1 cellular context compared by ENCODE assay signal in the genomic region with DNA sequence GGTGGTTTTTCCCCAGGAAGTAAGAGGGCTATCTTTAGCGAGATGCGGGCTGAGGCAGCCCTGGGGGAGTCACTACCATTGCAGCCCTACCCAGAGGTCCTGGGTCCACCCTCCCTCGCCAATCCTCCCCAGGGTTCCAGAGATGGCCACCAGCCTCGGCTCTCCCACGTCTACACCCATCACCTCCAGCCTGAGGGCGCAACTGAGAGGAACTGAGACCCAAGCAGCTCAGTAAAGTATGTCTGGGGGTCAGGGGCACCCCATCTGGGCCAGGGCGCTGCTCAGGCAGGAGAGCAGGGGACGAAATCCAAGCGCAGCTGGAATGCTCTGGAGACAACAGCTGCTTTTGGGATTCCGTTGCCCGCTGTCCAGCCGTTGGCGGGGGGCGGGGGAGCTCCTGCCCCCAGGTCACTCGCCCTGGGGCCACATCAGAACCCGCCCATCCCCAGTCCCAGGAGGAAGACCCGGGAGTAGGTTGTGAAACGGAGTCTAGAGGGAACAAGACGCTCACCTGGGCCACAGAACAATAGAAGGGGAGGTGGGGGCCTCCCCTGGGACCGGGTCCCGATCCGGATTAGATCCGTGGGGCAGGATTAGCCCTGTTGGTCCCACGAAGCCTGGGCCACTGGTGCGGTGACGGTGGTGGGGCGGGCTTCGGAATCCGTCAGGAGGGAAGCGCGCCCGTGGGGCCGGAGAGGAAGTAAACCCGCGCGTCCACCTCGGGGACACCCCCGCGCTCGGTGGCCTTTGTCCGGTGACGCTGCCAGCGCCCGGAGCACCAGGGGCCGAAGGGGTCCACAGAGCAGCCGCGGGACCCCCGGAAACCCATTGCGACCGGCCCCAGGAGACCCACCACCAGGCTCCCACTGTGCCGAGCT.
TF ChIP-seq lines count a peak whose summit lies in the region.

No MANE protein-coding gene starts in this region.

TF ChIP-seq in HepG2, 621 proteins besides CTCF, POLR2A, EP300 and RAD21 (continued from another document):
- no peak; the same call in 1 of the 2 replicates for TF ChIP-seq ZC3H13 (CRISPR knock-in tag; IDR thresholded peaks at IDR 0.05)
- 0 out of 2 replicates have a peak, but pooled peaks have one; percentile 46 for TF ChIP-seq ZNF451 (CRISPR knock-in tag; IDR thresholded peaks at IDR 0.05)
- TF ChIP-seq MTF1 (CRISPR knock-in tag; IDR thresholded peaks at IDR 0.05), result no peak
- no peak; the same call in 1 of the 2 replicates for TF ChIP-seq ZNF546 (CRISPR knock-in tag; conservative IDR thresholded peaks at IDR 0.05)
- TF ChIP-seq, protein P1, sequence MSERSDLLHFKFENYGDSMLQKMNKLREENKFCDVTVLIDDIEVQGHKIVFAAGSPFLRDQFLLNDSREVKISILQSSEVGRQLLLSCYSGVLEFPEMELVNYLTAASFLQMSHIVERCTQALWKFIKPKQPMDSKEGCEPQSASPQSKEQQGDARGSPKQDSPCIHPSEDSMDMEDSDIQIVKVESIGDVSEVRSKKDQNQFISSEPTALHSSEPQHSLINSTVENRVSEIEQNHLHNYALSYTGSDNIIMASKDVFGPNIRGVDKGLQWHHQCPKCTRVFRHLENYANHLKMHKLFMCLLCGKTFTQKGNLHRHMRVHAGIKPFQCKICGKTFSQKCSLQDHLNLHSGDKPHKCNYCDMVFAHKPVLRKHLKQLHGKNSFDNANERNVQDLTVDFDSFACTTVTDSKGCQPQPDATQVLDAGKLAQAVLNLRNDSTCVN (CRISPR knock-in tag; IDR thresholded peaks at IDR 0.05; ENCODE audit: borderline replicate concordance), result no peak
- TF ChIP-seq, protein P2, sequence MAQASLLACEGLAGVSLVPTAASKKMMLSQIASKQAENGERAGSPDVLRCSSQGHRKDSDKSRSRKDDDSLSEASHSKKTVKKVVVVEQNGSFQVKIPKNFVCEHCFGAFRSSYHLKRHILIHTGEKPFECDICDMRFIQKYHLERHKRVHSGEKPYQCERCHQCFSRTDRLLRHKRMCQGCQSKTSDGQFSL (CRISPR knock-in tag; IDR thresholded peaks at IDR 0.05), result no peak
- TF ChIP-seq, protein P3, sequence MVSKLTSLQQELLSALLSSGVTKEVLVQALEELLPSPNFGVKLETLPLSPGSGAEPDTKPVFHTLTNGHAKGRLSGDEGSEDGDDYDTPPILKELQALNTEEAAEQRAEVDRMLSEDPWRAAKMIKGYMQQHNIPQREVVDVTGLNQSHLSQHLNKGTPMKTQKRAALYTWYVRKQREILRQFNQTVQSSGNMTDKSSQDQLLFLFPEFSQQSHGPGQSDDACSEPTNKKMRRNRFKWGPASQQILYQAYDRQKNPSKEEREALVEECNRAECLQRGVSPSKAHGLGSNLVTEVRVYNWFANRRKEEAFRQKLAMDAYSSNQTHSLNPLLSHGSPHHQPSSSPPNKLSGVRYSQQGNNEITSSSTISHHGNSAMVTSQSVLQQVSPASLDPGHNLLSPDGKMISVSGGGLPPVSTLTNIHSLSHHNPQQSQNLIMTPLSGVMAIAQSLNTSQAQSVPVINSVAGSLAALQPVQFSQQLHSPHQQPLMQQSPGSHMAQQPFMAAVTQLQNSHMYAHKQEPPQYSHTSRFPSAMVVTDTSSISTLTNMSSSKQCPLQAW (CRISPR knock-in tag; IDR thresholded peaks at IDR 0.05), result no peak
- TF ChIP-seq, protein P4, sequence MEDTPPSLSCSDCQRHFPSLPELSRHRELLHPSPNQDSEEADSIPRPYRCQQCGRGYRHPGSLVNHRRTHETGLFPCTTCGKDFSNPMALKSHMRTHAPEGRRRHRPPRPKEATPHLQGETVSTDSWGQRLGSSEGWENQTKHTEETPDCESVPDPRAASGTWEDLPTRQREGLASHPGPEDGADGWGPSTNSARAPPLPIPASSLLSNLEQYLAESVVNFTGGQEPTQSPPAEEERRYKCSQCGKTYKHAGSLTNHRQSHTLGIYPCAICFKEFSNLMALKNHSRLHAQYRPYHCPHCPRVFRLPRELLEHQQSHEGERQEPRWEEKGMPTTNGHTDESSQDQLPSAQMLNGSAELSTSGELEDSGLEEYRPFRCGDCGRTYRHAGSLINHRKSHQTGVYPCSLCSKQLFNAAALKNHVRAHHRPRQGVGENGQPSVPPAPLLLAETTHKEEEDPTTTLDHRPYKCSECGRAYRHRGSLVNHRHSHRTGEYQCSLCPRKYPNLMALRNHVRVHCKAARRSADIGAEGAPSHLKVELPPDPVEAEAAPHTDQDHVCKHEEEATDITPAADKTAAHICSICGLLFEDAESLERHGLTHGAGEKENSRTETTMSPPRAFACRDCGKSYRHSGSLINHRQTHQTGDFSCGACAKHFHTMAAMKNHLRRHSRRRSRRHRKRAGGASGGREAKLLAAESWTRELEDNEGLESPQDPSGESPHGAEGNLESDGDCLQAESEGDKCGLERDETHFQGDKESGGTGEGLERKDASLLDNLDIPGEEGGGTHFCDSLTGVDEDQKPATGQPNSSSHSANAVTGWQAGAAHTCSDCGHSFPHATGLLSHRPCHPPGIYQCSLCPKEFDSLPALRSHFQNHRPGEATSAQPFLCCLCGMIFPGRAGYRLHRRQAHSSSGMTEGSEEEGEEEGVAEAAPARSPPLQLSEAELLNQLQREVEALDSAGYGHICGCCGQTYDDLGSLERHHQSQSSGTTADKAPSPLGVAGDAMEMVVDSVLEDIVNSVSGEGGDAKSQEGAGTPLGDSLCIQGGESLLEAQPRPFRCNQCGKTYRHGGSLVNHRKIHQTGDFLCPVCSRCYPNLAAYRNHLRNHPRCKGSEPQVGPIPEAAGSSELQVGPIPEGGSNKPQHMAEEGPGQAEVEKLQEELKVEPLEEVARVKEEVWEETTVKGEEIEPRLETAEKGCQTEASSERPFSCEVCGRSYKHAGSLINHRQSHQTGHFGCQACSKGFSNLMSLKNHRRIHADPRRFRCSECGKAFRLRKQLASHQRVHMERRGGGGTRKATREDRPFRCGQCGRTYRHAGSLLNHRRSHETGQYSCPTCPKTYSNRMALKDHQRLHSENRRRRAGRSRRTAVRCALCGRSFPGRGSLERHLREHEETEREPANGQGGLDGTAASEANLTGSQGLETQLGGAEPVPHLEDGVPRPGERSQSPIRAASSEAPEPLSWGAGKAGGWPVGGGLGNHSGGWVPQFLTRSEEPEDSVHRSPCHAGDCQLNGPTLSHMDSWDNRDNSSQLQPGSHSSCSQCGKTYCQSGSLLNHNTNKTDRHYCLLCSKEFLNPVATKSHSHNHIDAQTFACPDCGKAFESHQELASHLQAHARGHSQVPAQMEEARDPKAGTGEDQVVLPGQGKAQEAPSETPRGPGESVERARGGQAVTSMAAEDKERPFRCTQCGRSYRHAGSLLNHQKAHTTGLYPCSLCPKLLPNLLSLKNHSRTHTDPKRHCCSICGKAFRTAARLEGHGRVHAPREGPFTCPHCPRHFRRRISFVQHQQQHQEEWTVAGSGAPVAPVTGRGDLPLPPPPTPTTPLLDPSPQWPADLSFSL (CRISPR knock-in tag; IDR thresholded peaks at IDR 0.05), result 0 out of 2 replicates have a peak, but pooled peaks have one; percentile 17
- TF ChIP-seq SP4 (CRISPR knock-in tag; IDR thresholded peaks at IDR 0.05), result no peak
- TF ChIP-seq, protein P5, sequence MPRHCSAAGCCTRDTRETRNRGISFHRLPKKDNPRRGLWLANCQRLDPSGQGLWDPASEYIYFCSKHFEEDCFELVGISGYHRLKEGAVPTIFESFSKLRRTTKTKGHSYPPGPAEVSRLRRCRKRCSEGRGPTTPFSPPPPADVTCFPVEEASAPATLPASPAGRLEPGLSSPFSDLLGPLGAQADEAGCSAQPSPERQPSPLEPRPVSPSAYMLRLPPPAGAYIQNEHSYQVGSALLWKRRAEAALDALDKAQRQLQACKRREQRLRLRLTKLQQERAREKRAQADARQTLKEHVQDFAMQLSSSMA (CRISPR knock-in tag; IDR thresholded peaks at IDR 0.05), result 0 out of 2 replicates have a peak, but pooled peaks have one; percentile 4
- TF ChIP-seq ZNF605 (CRISPR knock-in tag; IDR thresholded peaks at IDR 0.05), result peak; percentile 81
- 0 out of 2 replicates have a peak, but pooled peaks have one; percentile 51 for TF ChIP-seq ZSCAN22 (CRISPR knock-in tag; IDR thresholded peaks at IDR 0.05)
- TF ChIP-seq SALL1 (CRISPR knock-in tag; IDR thresholded peaks at IDR 0.05), result no peak
- peak; percentile 7 for TF ChIP-seq YY1 (IDR thresholded peaks at IDR 0.05; ENCODE audit: insufficient read depth, insufficient replicate concordance, low read depth, low read length)
- 0 out of 2 replicates have a peak, but pooled peaks have one; percentile 25 for TF ChIP-seq ZBTB3 (CRISPR knock-in tag; IDR thresholded peaks at IDR 0.05; ENCODE audit: borderline replicate concordance, low read depth)
- no peak for TF ChIP-seq EED (CRISPR knock-in tag; IDR thresholded peaks at IDR 0.05)
- TF ChIP-seq CREB1 (IDR thresholded peaks at IDR 0.05), result no peak
- no peak for TF ChIP-seq CREB1 (CRISPR knock-in tag; IDR thresholded peaks at IDR 0.05)
- no peak for TF ChIP-seq GFI1 (CRISPR knock-in tag; IDR thresholded peaks at IDR 0.05; ENCODE audit: borderline replicate concordance)
- no peak for TF ChIP-seq ZNF790 (CRISPR knock-in tag; IDR thresholded peaks at IDR 0.05; ENCODE audit: borderline replicate concordance)
- TF ChIP-seq, protein P6, sequence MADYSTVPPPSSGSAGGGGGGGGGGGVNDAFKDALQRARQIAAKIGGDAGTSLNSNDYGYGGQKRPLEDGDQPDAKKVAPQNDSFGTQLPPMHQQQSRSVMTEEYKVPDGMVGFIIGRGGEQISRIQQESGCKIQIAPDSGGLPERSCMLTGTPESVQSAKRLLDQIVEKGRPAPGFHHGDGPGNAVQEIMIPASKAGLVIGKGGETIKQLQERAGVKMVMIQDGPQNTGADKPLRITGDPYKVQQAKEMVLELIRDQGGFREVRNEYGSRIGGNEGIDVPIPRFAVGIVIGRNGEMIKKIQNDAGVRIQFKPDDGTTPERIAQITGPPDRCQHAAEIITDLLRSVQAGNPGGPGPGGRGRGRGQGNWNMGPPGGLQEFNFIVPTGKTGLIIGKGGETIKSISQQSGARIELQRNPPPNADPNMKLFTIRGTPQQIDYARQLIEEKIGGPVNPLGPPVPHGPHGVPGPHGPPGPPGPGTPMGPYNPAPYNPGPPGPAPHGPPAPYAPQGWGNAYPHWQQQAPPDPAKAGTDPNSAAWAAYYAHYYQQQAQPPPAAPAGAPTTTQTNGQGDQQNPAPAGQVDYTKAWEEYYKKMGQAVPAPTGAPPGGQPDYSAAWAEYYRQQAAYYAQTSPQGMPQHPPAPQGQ (CRISPR knock-in tag; IDR thresholded peaks at IDR 0.05; ENCODE audit: borderline replicate concordance), result no peak
